1 cellular context compared by ENCODE assay signal in genomic region chr14:55051426-55052258, GRCh38.
TF ChIP-seq lines count a peak whose summit lies in the region.

Gene MAPK1IP1L (plus strand): TSS chr14:55051647. CDS start chr14:55061684, 10,037 bp downstream.

TF ChIP-seq in H1, 55 proteins besides CTCF, POLR2A, EP300 and RAD21 (continued from another document):
- no peak for TF ChIP-seq SAP30 (IDR thresholded peaks at IDR 0.05; ENCODE audit: insufficient read depth, insufficient replicate concordance, low read length)
- TF ChIP-seq SP1 (IDR thresholded peaks at IDR 0.05; ENCODE audit: low read depth, low read length): peak; percentile 90
- TF ChIP-seq TAF1 (IDR thresholded peaks at IDR 0.05; ENCODE audit: low read depth, low read length): peak; percentile 95
- peak; percentile 96 for TF ChIP-seq CREB1 (IDR thresholded peaks at IDR 0.05)
- no peak for TF ChIP-seq KDM1A (IDR thresholded peaks at IDR 0.05; ENCODE audit: borderline replicate concordance, low read length)
- peak; percentile 75; the same call in 1 of the 2 replicates for TF ChIP-seq GABPA (IDR thresholded peaks at IDR 0.05; ENCODE audit: borderline replicate concordance, insufficient read depth, low read length)
- TF ChIP-seq HDAC6 (IDR thresholded peaks at IDR 0.05; ENCODE audit: low read depth, low read length): no peak
- TF ChIP-seq ZNF274 (IDR thresholded peaks at IDR 0.05; ENCODE audit: borderline replicate concordance, extremely low read depth, low read length): no peak
- TF ChIP-seq PHF8 (conservative IDR thresholded peaks at IDR 0.05; ENCODE audit: low read depth, low read length): peak; percentile 100
- TF ChIP-seq BCL11A (IDR thresholded peaks at IDR 0.05; ENCODE audit: low read depth in 2 of 2, low read length in 2 of 2): no peak
- TF ChIP-seq RFX5 (IDR thresholded peaks at IDR 0.05; ENCODE audit: borderline replicate concordance, low read depth, low read length): no peak
- TF ChIP-seq, protein P1, sequence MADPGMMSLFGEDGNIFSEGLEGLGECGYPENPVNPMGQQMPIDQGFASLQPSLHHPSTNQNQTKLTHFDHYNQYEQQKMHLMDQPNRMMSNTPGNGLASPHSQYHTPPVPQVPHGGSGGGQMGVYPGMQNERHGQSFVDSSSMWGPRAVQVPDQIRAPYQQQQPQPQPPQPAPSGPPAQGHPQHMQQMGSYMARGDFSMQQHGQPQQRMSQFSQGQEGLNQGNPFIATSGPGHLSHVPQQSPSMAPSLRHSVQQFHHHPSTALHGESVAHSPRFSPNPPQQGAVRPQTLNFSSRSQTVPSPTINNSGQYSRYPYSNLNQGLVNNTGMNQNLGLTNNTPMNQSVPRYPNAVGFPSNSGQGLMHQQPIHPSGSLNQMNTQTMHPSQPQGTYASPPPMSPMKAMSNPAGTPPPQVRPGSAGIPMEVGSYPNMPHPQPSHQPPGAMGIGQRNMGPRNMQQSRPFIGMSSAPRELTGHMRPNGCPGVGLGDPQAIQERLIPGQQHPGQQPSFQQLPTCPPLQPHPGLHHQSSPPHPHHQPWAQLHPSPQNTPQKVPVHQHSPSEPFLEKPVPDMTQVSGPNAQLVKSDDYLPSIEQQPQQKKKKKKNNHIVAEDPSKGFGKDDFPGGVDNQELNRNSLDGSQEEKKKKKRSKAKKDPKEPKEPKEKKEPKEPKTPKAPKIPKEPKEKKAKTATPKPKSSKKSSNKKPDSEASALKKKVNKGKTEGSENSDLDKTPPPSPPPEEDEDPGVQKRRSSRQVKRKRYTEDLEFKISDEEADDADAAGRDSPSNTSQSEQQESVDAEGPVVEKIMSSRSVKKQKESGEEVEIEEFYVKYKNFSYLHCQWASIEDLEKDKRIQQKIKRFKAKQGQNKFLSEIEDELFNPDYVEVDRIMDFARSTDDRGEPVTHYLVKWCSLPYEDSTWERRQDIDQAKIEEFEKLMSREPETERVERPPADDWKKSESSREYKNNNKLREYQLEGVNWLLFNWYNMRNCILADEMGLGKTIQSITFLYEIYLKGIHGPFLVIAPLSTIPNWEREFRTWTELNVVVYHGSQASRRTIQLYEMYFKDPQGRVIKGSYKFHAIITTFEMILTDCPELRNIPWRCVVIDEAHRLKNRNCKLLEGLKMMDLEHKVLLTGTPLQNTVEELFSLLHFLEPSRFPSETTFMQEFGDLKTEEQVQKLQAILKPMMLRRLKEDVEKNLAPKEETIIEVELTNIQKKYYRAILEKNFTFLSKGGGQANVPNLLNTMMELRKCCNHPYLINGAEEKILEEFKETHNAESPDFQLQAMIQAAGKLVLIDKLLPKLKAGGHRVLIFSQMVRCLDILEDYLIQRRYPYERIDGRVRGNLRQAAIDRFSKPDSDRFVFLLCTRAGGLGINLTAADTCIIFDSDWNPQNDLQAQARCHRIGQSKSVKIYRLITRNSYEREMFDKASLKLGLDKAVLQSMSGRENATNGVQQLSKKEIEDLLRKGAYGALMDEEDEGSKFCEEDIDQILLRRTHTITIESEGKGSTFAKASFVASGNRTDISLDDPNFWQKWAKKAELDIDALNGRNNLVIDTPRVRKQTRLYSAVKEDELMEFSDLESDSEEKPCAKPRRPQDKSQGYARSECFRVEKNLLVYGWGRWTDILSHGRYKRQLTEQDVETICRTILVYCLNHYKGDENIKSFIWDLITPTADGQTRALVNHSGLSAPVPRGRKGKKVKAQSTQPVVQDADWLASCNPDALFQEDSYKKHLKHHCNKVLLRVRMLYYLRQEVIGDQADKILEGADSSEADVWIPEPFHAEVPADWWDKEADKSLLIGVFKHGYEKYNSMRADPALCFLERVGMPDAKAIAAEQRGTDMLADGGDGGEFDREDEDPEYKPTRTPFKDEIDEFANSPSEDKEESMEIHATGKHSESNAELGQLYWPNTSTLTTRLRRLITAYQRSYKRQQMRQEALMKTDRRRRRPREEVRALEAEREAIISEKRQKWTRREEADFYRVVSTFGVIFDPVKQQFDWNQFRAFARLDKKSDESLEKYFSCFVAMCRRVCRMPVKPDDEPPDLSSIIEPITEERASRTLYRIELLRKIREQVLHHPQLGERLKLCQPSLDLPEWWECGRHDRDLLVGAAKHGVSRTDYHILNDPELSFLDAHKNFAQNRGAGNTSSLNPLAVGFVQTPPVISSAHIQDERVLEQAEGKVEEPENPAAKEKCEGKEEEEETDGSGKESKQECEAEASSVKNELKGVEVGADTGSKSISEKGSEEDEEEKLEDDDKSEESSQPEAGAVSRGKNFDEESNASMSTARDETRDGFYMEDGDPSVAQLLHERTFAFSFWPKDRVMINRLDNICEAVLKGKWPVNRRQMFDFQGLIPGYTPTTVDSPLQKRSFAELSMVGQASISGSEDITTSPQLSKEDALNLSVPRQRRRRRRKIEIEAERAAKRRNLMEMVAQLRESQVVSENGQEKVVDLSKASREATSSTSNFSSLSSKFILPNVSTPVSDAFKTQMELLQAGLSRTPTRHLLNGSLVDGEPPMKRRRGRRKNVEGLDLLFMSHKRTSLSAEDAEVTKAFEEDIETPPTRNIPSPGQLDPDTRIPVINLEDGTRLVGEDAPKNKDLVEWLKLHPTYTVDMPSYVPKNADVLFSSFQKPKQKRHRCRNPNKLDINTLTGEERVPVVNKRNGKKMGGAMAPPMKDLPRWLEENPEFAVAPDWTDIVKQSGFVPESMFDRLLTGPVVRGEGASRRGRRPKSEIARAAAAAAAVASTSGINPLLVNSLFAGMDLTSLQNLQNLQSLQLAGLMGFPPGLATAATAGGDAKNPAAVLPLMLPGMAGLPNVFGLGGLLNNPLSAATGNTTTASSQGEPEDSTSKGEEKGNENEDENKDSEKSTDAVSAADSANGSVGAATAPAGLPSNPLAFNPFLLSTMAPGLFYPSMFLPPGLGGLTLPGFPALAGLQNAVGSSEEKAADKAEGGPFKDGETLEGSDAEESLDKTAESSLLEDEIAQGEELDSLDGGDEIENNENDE (IDR thresholded peaks at IDR 0.05; ENCODE audit: insufficient replicate concordance, low read length): no peak
- no peak; a peak in 1 of 4 replicates for TF ChIP-seq HDAC2 (IDR thresholded peaks at IDR 0.05; ENCODE audit: borderline replicate concordance in 1 of 2, low read depth in 2 of 2, low read length in 2 of 2)
- no peak for TF ChIP-seq FOSL1 (IDR thresholded peaks at IDR 0.05; ENCODE audit: insufficient read depth, low read depth, low read length)
- no peak for TF ChIP-seq CBX8 (IDR thresholded peaks at IDR 0.05; ENCODE audit: borderline replicate concordance, low read depth, low read length)
- no peak for TF ChIP-seq POU5F1 (IDR thresholded peaks at IDR 0.05; ENCODE audit: low read depth, low read length)
- TF ChIP-seq SRF (IDR thresholded peaks at IDR 0.05; ENCODE audit: low read depth, low read length): 0 out of 2 replicates have a peak, but pooled peaks have one; percentile 15
- TF ChIP-seq SIN3A (conservative IDR thresholded peaks at IDR 0.05 in 1 of 2, IDR thresholded peaks at IDR 0.05 in 1 of 2; ENCODE audit: low read depth in 1 of 2, low read length in 2 of 2): peak in 1 of 2 experiments; percentile 84; a peak in 1 of 4 replicates
- 0 out of 2 replicates have a peak, but pooled peaks have one; percentile 60 for TF ChIP-seq CHD1 (IDR thresholded peaks at IDR 0.05; ENCODE audit: low read depth, low read length)
- peak; percentile 82 for TF ChIP-seq TBP (IDR thresholded peaks at IDR 0.05; ENCODE audit: low read depth, low read length)
- TF ChIP-seq SP2 (IDR thresholded peaks at IDR 0.05; ENCODE audit: low read length): no peak
- no peak; the same call in 1 of the 2 replicates for TF ChIP-seq E2F6 (IDR thresholded peaks at IDR 0.05)
- TF ChIP-seq ASH2L (IDR thresholded peaks at IDR 0.05; ENCODE audit: low read length): peak; percentile 99
- TF ChIP-seq KDM4A (IDR thresholded peaks at IDR 0.05; ENCODE audit: low read depth, low read length, severe bottlenecking): peak; percentile 67
- TF ChIP-seq EZH2 (IDR thresholded peaks at IDR 0.05; ENCODE audit: low read depth, low read length, severe bottlenecking): no peak
- no peak for TF ChIP-seq MAFK (IDR thresholded peaks at IDR 0.05; ENCODE audit: low read depth, low read length)
- peak; percentile 57; the same call in 1 of the 2 replicates for TF ChIP-seq YY1 (IDR thresholded peaks at IDR 0.05; ENCODE audit: low read depth, low read length)
- no peak for TF ChIP-seq ATF3 (IDR thresholded peaks at IDR 0.05; ENCODE audit: insufficient read depth, low read depth, low read length)
- no peak; the same call in 1 of the 2 replicates for TF ChIP-seq TEAD4 (IDR thresholded peaks at IDR 0.05; ENCODE audit: low read depth, low read length)
- peak; percentile 46 for TF ChIP-seq CTBP2 (IDR thresholded peaks at IDR 0.05; ENCODE audit: borderline replicate concordance, insufficient read depth, insufficient read length, low read length)
- TF ChIP-seq RNF2 (IDR thresholded peaks at IDR 0.05; ENCODE audit: borderline replicate concordance, low read depth, low read length, missing control alignments, poor library complexity, severe bottlenecking): no peak
- no peak for TF ChIP-seq NANOG (IDR thresholded peaks at IDR 0.05; ENCODE audit: insufficient read depth, low read depth, low read length, poor library complexity, severe bottlenecking)
- peak; percentile 84; the same call in 1 of the 2 replicates for TF ChIP-seq SP4 (IDR thresholded peaks at IDR 0.05; ENCODE audit: low read length)
- peak; percentile 83 for TF ChIP-seq TAF7 (optimal IDR thresholded peaks at IDR 0.05; ENCODE audit: borderline replicate concordance, low read depth, low read length)
- peak; percentile 99 for TF ChIP-seq POLR2AphosphoS5 (IDR thresholded peaks at IDR 0.05; ENCODE audit: low read depth, low read length)
- peak; percentile 76 for TF ChIP-seq MAX (IDR thresholded peaks at IDR 0.05)
- TF ChIP-seq BRCA1 (IDR thresholded peaks at IDR 0.05; ENCODE audit: low read depth, low read length): no peak
- no peak for TF ChIP-seq RXRA (IDR thresholded peaks at IDR 0.05; ENCODE audit: insufficient read depth, low read depth, low read length)
- TF ChIP-seq JUN (IDR thresholded peaks at IDR 0.05; ENCODE audit: low read depth, low read length): peak; percentile 48
- no peak; the same call in 1 of the 2 replicates for TF ChIP-seq ATF2 (IDR thresholded peaks at IDR 0.05; ENCODE audit: low read length)
- no peak for TF ChIP-seq SUZ12 (IDR thresholded peaks at IDR 0.05; ENCODE audit: low read length)
- no peak for TF ChIP-seq SIRT6 (IDR thresholded peaks at IDR 0.05; ENCODE audit: low read length)
- no peak for TF ChIP-seq JUND (IDR thresholded peaks at IDR 0.05; ENCODE audit: low read length)
- peak; percentile 75; the same call in 1 of the 2 replicates for TF ChIP-seq BACH1 (IDR thresholded peaks at IDR 0.05; ENCODE audit: low read length)
- peak; percentile 75 for TF ChIP-seq EGR1 (IDR thresholded peaks at IDR 0.05; ENCODE audit: borderline replicate concordance, low read depth, low read length)
- TF ChIP-seq SIX5 (IDR thresholded peaks at IDR 0.05; ENCODE audit: low read depth, low read length): no peak
- TF ChIP-seq, protein P2, sequence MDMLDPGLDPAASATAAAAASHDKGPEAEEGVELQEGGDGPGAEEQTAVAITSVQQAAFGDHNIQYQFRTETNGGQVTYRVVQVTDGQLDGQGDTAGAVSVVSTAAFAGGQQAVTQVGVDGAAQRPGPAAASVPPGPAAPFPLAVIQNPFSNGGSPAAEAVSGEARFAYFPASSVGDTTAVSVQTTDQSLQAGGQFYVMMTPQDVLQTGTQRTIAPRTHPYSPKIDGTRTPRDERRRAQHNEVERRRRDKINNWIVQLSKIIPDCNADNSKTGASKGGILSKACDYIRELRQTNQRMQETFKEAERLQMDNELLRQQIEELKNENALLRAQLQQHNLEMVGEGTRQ (IDR thresholded peaks at IDR 0.05; ENCODE audit: low read length): no peak
TF ChIP-seq in H1: peak in this region for 25.
